Comparison of ENCODE assay signal across 8 cellular contexts in genomic region chr11:64204080-64204440, GRCh38. TPM values are rescaled to one million over a fixed set of nuclear protein-coding genes. Genes with fewer than 3 reads are reported as not detected.
DNase-seq lines count a peak whose midpoint lies in the region; ATAC-seq and TF ChIP-seq lines count a peak whose summit lies in the region.

No MANE protein-coding gene starts in this region.

- no peak for DNase-seq in MCF 10A (ENCODE audit: unreplicated experiment)
- no peak for DNase-seq in breast epithelium (ENCODE audit: low spot score in 2 of 2)
- no peak for DNase-seq in T-helper 17 cell
- peak; percentile 12 for DNase-seq in iPS-NIHi11 (ENCODE audit: low spot score)
- no peak for DNase-seq in vagina (ENCODE audit: extremely low spot score in 2 of 2)
- no peak for DNase-seq in foreskin keratinocyte
- no peak for DNase-seq in GDM1 (lab: John Stamatoyannopoulos, UW)

- no peaks in the 10 kb centered on the region for H3K9me3 Mint-ChIP-seq in MCF 10A (ENCODE audit: unreplicated experiment)

- H3K36me3 ChIP-seq in breast epithelium (peaks cover 6% of the 10 kb centered on the region), vagina (peaks cover 0 to 49% of the 10 kb centered on the region in 2 donors)

- ATAC-seq in T-helper 17 cell (no peak), foreskin keratinocyte (no peak), GM21515 (IDR thresholded peaks at IDR 0.05; ENCODE audit: unreplicated experiment) (no peak)

- peaks cover 12% of the 10 kb centered on the region for H3K4me1 Mint-ChIP-seq in MCF 10A (ENCODE audit: insufficient read depth, unreplicated experiment)
- peaks cover 28% of the 10 kb centered on the region for H3K4me1 Mint-ChIP-seq in T-helper 17 cell

- POLR2A ChIA-PET in MCF 10A (lab: Yijun Ruan, JAX) = interaction anchor here (0.5 to 2.3 kb wide), 13 partner anchors 11 to 187 kb away, joined by 3 to 11 read pairs (median 4); partner anchors contain the start of genes ESRRA, PPP1R14B and STIP1

- H3K4me3 Mint-ChIP-seq in MCF 10A (ENCODE audit: unreplicated experiment) (no peak overlapping the region), T-helper 17 cell (no peak overlapping the region)

- H3K27ac Mint-ChIP-seq in MCF 10A (ENCODE audit: low read depth, unreplicated experiment) (no peak overlapping the region), T-helper 17 cell (peak overlapping the region; percentile 90)

- H3K27ac ChIP-seq in breast epithelium = no peak overlapping the region
- peak overlapping the region; percentile 36 for H3K27ac ChIP-seq in vagina
- no peak overlapping the region for H3K27ac ChIP-seq in foreskin keratinocyte

- H3K4me1 ChIP-seq in breast epithelium (peaks cover 0 to 8% of the 10 kb centered on the region in 2 donors), vagina (peaks cover 27% of the 10 kb centered on the region), foreskin keratinocyte (no peaks in the 10 kb centered on the region)

- no peaks in the 10 kb centered on the region for H3K27me3 Mint-ChIP-seq in MCF 10A (ENCODE audit: insufficient read depth, unreplicated experiment)
- H3K27me3 Mint-ChIP-seq in T-helper 17 cell = no peaks in the 10 kb centered on the region

- H3K27me3 ChIP-seq in breast epithelium (no peaks in the 10 kb centered on the region), vagina (no peaks in the 10 kb centered on the region), foreskin keratinocyte (no peaks in the 10 kb centered on the region)

- TF ChIP-seq POLR2A in breast epithelium (IDR thresholded peaks at IDR 0.05) (no peak), vagina (IDR thresholded peaks at IDR 0.05) (no peak)

- H3K4me3 ChIP-seq in breast epithelium (no peak overlapping the region), vagina (no peak overlapping the region)

- H3K36me3 Mint-ChIP-seq in MCF 10A (ENCODE audit: insufficient read depth, unreplicated experiment) (peaks cover 76% of the 10 kb centered on the region), T-helper 17 cell (ENCODE audit: low read depth) (peaks cover 11% of the 10 kb centered on the region)

- CTCF ChIA-PET in MCF 10A (lab: Yijun Ruan, JAX) = interaction anchor here (0.6 to 4.4 kb wide), 20 partner anchors 8 to 888 kb away, joined by 3 to 51 read pairs (median 5); partner anchors contain the start of genes FKBP2, MACROD1, NUDT22 and STIP1

- TF ChIP-seq CTCF in MCF 10A (IDR thresholded peaks at IDR 0.05; ENCODE audit: unreplicated experiment) = no peak
- no peak for TF ChIP-seq CTCF in breast epithelium (IDR thresholded peaks at IDR 0.05)
- no peak for TF ChIP-seq CTCF in vagina (IDR thresholded peaks at IDR 0.05)
- no peak for TF ChIP-seq CTCF in foreskin keratinocyte (conservative IDR thresholded peaks at IDR 0.05)

- intact Hi-C loops in MCF 10A (cut with micrococcal nuclease) = loop anchor here (1.0 to 5.0 kb wide), 3 partner anchors 48 to 97 kb away; partner anchors contain the start of gene PLCB3
- intact Hi-C loops in breast epithelium (cut with DNase I; ENCODE audit: low total_unique reads) = no loop called here
- intact Hi-C loops in vagina (cut with DNase I) = no loop called here

- H3K9me3 ChIP-seq in breast epithelium (no peaks in the 10 kb centered on the region), T-helper 17 cell (ENCODE audit: control insufficient read depth, low read length, poor library complexity, severe bottlenecking) (no peaks in the 10 kb centered on the region), vagina (no peaks in the 10 kb centered on the region)

- TSS peak; percentile 94 for BruUV-seq in MCF 10A (replicated peaks; lab: Mats Ljungman, UMichigan)

RNA-seq across cellular contexts. Expression of gene FERMT3, which starts 2.5 kb away (rescaled TPM):
- total RNA-seq in MCF 10A (2022) (0.44 and 1.0 TPM in 2 replicates), breast epithelium (10 to 100 TPM; 14.0 to 42.2 (median 17.4) TPM), T-helper 17 cell (100 to 1,000 TPM; 151 to 182 TPM), vagina (24.3 TPM), foreskin keratinocyte (0.39 and 0.75 TPM in 2 replicates)
- 0.42 and 0.62 TPM in 2 replicates for polyA plus RNA-seq in foreskin keratinocyte

RNA-seq across cellular contexts. Expression of gene STIP1, which starts 18.1 kb away (rescaled TPM):
- total RNA-seq in MCF 10A (2022) = 161 and 171 TPM in 2 replicates
- 100 to 1,000 TPM in 2 of 3 donors, 10 to 100 TPM in 1; 88.5 to 114 (median 106) TPM for total RNA-seq in breast epithelium
- total RNA-seq in T-helper 17 cell = 10 to 100 TPM; 66.9 to 69.1 TPM
- total RNA-seq in vagina = 91.3 TPM
- 200 and 228 TPM in 2 replicates for total RNA-seq in foreskin keratinocyte
- 161 and 191 TPM in 2 replicates for polyA plus RNA-seq in foreskin keratinocyte

RNA-seq across cellular contexts. Expression of gene TRPT1, which starts 21.9 kb away (rescaled TPM):
- 27.0 and 31.3 TPM in 2 replicates for total RNA-seq in MCF 10A (2022)
- total RNA-seq in breast epithelium = 10 to 100 TPM; 42.9 to 54.1 (median 51.1) TPM
- 10 to 100 TPM; 16.2 to 16.6 TPM for total RNA-seq in T-helper 17 cell
- 27.7 TPM for total RNA-seq in vagina
- total RNA-seq in foreskin keratinocyte = 28.6 and 34.3 TPM in 2 replicates
- polyA plus RNA-seq in foreskin keratinocyte = 36.3 and 42.1 TPM in 2 replicates

RNA-seq across cellular contexts. Expression of gene NUDT22, which starts 22.0 kb away (rescaled TPM):
- total RNA-seq in MCF 10A (2022) (51.0 and 73.6 TPM in 2 replicates), breast epithelium (10 to 100 TPM; 34.2 to 58.0 (median 36.7) TPM), T-helper 17 cell (10 to 100 TPM; 30.8 to 42.8 TPM), vagina (38.8 TPM), foreskin keratinocyte (53.9 and 58.5 TPM in 2 replicates)
- 65.7 and 71.2 TPM in 2 replicates for polyA plus RNA-seq in foreskin keratinocyte

RNA-seq across cellular contexts. Expression of gene DNAJC4, which starts 26.3 kb away (rescaled TPM):
- total RNA-seq in MCF 10A (2022) = 19.5 and 27.0 TPM in 2 replicates
- 10 to 100 TPM; 23.6 to 33.5 (median 32.6) TPM for total RNA-seq in breast epithelium
- total RNA-seq in T-helper 17 cell = 10 to 100 TPM; 29.0 to 35.0 TPM
- 43.7 TPM for total RNA-seq in vagina
- total RNA-seq in foreskin keratinocyte = 12.7 and 14.1 TPM in 2 replicates
- 23.0 and 25.9 TPM in 2 replicates for polyA plus RNA-seq in foreskin keratinocyte
